21 cellular contexts compared by ENCODE assay signal in the genomic region with DNA sequence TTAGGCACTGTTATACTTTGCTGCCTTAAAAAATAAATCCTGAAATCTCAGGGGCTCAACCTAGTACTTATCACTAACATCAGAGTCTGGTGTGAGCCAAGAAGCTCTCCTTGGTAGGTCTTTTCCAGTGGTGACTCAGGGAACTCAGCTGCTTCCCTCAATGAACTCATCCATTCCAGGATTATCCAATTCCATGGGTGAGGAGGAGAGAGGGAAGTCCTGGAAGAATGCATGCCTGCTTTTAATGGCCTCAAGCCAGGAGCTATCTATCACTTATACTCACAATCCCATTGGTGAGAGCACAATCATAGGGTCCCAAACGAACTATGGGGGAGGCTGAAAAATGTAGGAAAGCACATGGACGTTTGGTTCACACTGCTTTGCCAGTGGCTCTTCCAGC.
DNase-seq lines count a peak whose midpoint lies in the region; FAIRE-seq and TF ChIP-seq lines count a peak whose summit lies in the region.
"Had no signal": no experiment of that assay in that cellular context is flagged by ENCODE, and none has a peak within 500 bp of the region (broad histone marks: within the 10 kb centered on the region; RNA-seq: fewer than 3 reads in every experiment).

No MANE protein-coding gene starts in this region.

- H3K27me3 ChIP-seq in bronchial epithelial cell (ENCODE audit: control insufficient read depth, insufficient read depth, low read length) (no peaks in the 10 kb centered on the region), layer of hippocampus (ENCODE audit: control insufficient read depth, insufficient read depth, low read length) (no peaks in the 10 kb centered on the region)
- H3K27me3 ChIP-seq: transverse colon had no signal

- no peak for FAIRE-seq in HTR-8/SVneo (lab: Jason Lieb, UNC)
- FAIRE-seq in bronchial epithelial cell (lab: Jason Lieb, UNC), result no peak
- FAIRE-seq: A549, frontal cortex had no signal

- H3K4me3 ChIP-seq in bronchial epithelial cell (ENCODE audit: low read depth, low read length), result no peak overlapping the region
- H3K4me3 ChIP-seq: A549, lower lobe of right lung, smooth muscle cell, transverse colon had no signal

- H3K36me3 ChIP-seq in bronchial epithelial cell (ENCODE audit: control insufficient read depth, insufficient read depth, low read length), result no peaks in the 10 kb centered on the region
- H3K36me3 ChIP-seq: lower lobe of right lung, transverse colon had no signal

- DNase-seq in AG08395 (ENCODE audit: low spot score) (peak; percentile 45), HTR-8/SVneo (ENCODE audit: insufficient read length, low spot score) (peak; percentile 7), bronchial epithelial cell (ENCODE audit: low read depth) (peak; percentile 10), T-helper 1 cell (no peak), GM19238 (ENCODE audit: insufficient read length, low spot score) (no peak)
- DNase-seq in central memory CD4-positive, alpha-beta T cell, result no peak
- no peak for DNase-seq in activated naive CD4-positive, alpha-beta T cell treated with anti-CD3 and anti-CD28 coated beads, Interleukin-2, amount 50 U/mL, for 16 hours
- DNase-seq: activated CD4-positive, alpha-beta T cell treated with anti-CD3 and anti-CD28 coated beads, Interleukin-2, amount 50 U/mL, for 48 hours; activated T-cell treated with anti-CD3 and anti-CD28 coated beads, Interleukin-2, amount 50 U/mL, for 24 hours; lower lobe of right lung; natural killer cell; NCI-H2081 treated with DMSO at 0.1 percent for 48 hours; NCI-H524 treated with DMSO at 0.1 percent for 48 hours; posterior cingulate gyrus; Right ventricle myocardium superior; transverse colon had no signal

- peak overlapping the region; percentile 12 for H3K27ac ChIP-seq in layer of hippocampus (ENCODE audit: low read depth, low read length)
- H3K27ac ChIP-seq: A549, lower lobe of right lung, transverse colon, VCaP had no signal

- TF ChIP-seq CTCF in bronchial epithelial cell (IDR thresholded peaks at IDR 0.05; ENCODE audit: insufficient read depth, low read length, severe bottlenecking), result no peak

Comparison
In these comparisons a context has a peak if more than half of its experiments do, and no peak if none do; other contexts are left out.
1. DNase-seq: peak in AG08395 (single experiment), HTR-8/SVneo (single experiment) and bronchial epithelial cell (single experiment); none in central memory CD4-positive, alpha-beta T cell (single experiment), T-helper 1 cell (0 of 5), GM19238 (single experiment) and activated naive CD4-positive, alpha-beta T cell treated with anti-CD3 and anti-CD28 coated beads, Interleukin-2, amount 50 U/mL, for 16 hours (single experiment).